25 cellular contexts compared by ENCODE assay signal in the genomic region with DNA sequence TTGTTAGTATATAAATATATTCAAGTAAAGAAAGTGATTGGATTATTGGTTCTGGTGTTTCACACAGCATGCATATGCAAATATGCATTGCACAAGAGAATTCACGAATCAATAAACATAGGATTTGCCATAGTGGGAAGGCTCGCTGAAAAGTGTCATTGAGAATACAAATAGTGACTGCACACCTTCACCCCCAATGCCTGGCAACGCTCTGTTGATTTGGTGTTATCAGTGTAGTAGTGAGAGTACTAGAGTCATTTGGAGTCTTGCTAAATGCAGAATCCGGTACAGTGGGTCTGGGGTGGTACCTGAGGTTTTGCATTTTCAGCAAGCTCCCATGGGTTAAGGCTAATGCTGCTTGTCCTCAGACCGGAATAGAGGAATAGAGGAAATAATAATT. TPM values are rescaled to one million over a fixed set of nuclear protein-coding genes. Genes with fewer than 3 reads are reported as not detected.
DNase-seq lines count a peak whose midpoint lies in the region; ATAC-seq, FAIRE-seq and TF ChIP-seq lines count a peak whose summit lies in the region.
"Had no signal": no experiment of that assay in that cellular context is flagged by ENCODE, and none has a peak within 500 bp of the region (broad histone marks: within the 10 kb centered on the region; RNA-seq: fewer than 3 reads in every experiment).

No MANE protein-coding gene starts in this region.

- no peak overlapping the region for H2AK5ac ChIP-seq in mesenchymal stem cell (ENCODE audit: low read length, severe bottlenecking)

- no peak overlapping the region for H2AFZ ChIP-seq in GM12878 (ENCODE audit: control insufficient read depth, low read depth, low read length)
- no peak overlapping the region for H2AFZ ChIP-seq in mesenchymal stem cell (ENCODE audit: low read depth, low read length)
- H2AFZ ChIP-seq: PC-9 had no signal

- POLR2A ChIA-PET in GM12878 (lab: Charles Lee): no interaction called here

- H3K9ac ChIP-seq in GM12878 (ENCODE audit: control insufficient read depth, insufficient read depth, low read length): no peak overlapping the region
- H3K9ac ChIP-seq in mesenchymal stem cell (ENCODE audit: low read length): no peak overlapping the region

- H4K8ac ChIP-seq in mesenchymal stem cell (ENCODE audit: low read length): no peak overlapping the region

- H2BK120ac ChIP-seq in mesenchymal stem cell (ENCODE audit: low read depth, low read length): no peak overlapping the region

- BruUV-seq in GM12878 (replicated peaks; lab: Mats Ljungman, UMichigan): no TSS peak

- no peak for FAIRE-seq in GM12878 (lab: Jason Lieb, UNC)
- FAIRE-seq: GM12891, GM19239, H54, K562 had no signal

- intact Hi-C loops in left cardiac atrium (cut with DNase I): no loop called here
- intact Hi-C loops in GM12878 (cut with micrococcal nuclease; ENCODE audit: unreplicated experiment): no loop called here

- H3K4me1 ChIP-seq in cardiac muscle cell (ENCODE audit: low read depth): peaks cover 26% of the 10 kb centered on the region
- no peaks in the 10 kb centered on the region for H3K4me1 ChIP-seq in GM12878 (ENCODE audit: control insufficient read depth, insufficient read depth, low read length)
- peaks cover 4% of the 10 kb centered on the region for H3K4me1 ChIP-seq in mesenchymal stem cell (ENCODE audit: control insufficient read depth, insufficient read depth, low read depth, low read length)

- CTCF ChIA-PET in GM12878 (lab: Yijun Ruan, JAX): no interaction called here

- ATAC-seq in left cardiac atrium: no peak
- peak; percentile 28; the same call in 1 of the 3 replicates for ATAC-seq in GM12878
- no peak for ATAC-seq in GM21447 (IDR thresholded peaks at IDR 0.05; ENCODE audit: unreplicated experiment)
- ATAC-seq: CD8-positive, alpha-beta T cell; K562 had no signal

- no peak overlapping the region for H3K4ac ChIP-seq in mesenchymal stem cell (ENCODE audit: low read depth in 1 of 2, low read length in 2 of 2)

- H3K27ac ChIP-seq in cardiac muscle cell (peak overlapping the region; percentile 13), GM12878 (ENCODE audit: control insufficient read depth, insufficient read depth) (no peak overlapping the region), mesenchymal stem cell (ENCODE audit: low read length, poor library complexity, severe bottlenecking) (no peak overlapping the region)
- H3K27ac ChIP-seq: PC-9 had no signal

- no peak overlapping the region for H2BK5ac ChIP-seq in mesenchymal stem cell (ENCODE audit: low read depth, low read length, poor library complexity, severe bottlenecking)

- in situ Hi-C loops in GM12878 (cut with MboI): no loop called here
- in situ Hi-C loops in GM13976 (cut with MboI; ENCODE audit: low sequenced_read_pairs, unreplicated experiment): no loop called here

- H3K23ac ChIP-seq in mesenchymal stem cell (ENCODE audit: low read length in 2 of 2): no peak overlapping the region

- H3K4me3 ChIP-seq in cardiac muscle cell (no peak overlapping the region), GM12878 (no peak overlapping the region), mesenchymal stem cell (ENCODE audit: insufficient read depth in 1 of 2, low read depth in 1 of 2, low read length in 2 of 2) (no peak overlapping the region)
- H3K4me3 ChIP-seq: K562, PC-9 had no signal

- H3K36me3 ChIP-seq in cardiac muscle cell (peaks cover 5% of the 10 kb centered on the region), GM12878 (ENCODE audit: control insufficient read depth in 2 of 2, insufficient read depth in 2 of 2, low read length in 1 of 2) (no peaks in the 10 kb centered on the region), mesenchymal stem cell (ENCODE audit: control insufficient read depth in 1 of 2, insufficient read depth in 2 of 2, low read depth in 1 of 2, low read length in 2 of 2) (peaks cover 26 to 75% of the 10 kb centered on the region in 2 experiments)

- TF ChIP-seq POLR2A in GM12878 (IDR thresholded peaks at IDR 0.05; ENCODE audit: low read depth, low read length): no peak

- no peaks in the 10 kb centered on the region for H3K79me2 ChIP-seq in GM12878 (ENCODE audit: control insufficient read depth, insufficient read depth, low read length)

- RAD21 ChIA-PET in GM12878 (lab: Charles Lee; ENCODE audit: unreplicated experiment): interaction anchor here (1.4 kb wide), 1 partner anchor 48 kb away, joined by 3 read pairs; no protein-coding TSS in a partner anchor

- WGBS in GM12878 (ENCODE audit: insufficient coverage, insufficient replicate concordance, low lambda C conversion rate, missing lambda C conversion rate): 41% methylated on average over 5 of the region's 5 CpGs
- 100% methylated on average over 4 of the region's 5 CpGs for WGBS in mesenchymal stem cell

- no peaks in the 10 kb centered on the region for H4K20me1 ChIP-seq in GM12878 (ENCODE audit: control insufficient read depth, insufficient read depth)

- H2BK12ac ChIP-seq in mesenchymal stem cell (ENCODE audit: low read length in 2 of 2): peak overlapping the region; percentile 37 to 59

- H3K14ac ChIP-seq in mesenchymal stem cell (ENCODE audit: low read length in 2 of 2): no peak overlapping the region

- no peaks in the 10 kb centered on the region for H3K27me3 ChIP-seq in cardiac muscle cell
- H3K27me3 ChIP-seq in GM12878 (replicated peaks in 1 of 2; ENCODE audit: control insufficient read depth in 2 of 2, insufficient read depth in 2 of 2, low read length in 1 of 2): no peaks in the 10 kb centered on the region
- no peaks in the 10 kb centered on the region for H3K27me3 ChIP-seq in mesenchymal stem cell (ENCODE audit: control insufficient read depth in 1 of 2, insufficient read depth in 1 of 2, low read length in 2 of 2)

- H3K4me2 ChIP-seq in GM12878 (ENCODE audit: control insufficient read depth, insufficient read depth): no peak overlapping the region
- H3K4me2 ChIP-seq in mesenchymal stem cell (ENCODE audit: low read length, poor library complexity, severe bottlenecking): no peak overlapping the region

- no peak overlapping the region for H3K18ac ChIP-seq in mesenchymal stem cell (ENCODE audit: low read depth in 1 of 2, low read length in 2 of 2)

- DNase-seq in cardiac muscle cell (ENCODE audit: low read depth in 1 of 2, low spot score in 1 of 2) (no peak), left cardiac atrium (no peak), NCI-H146 treated with DMSO at 0.1 percent for 48 hours (lab: John Stamatoyannopoulos, UW; ENCODE audit: unreplicated experiment) (peak; percentile 34), GM12878 (ENCODE audit: low read depth, low spot score) (no peak), mesenchymal stem cell (no peak), NCI-H82 (lab: John Stamatoyannopoulos, UW) (no peak), GM13976 (ENCODE audit: low spot score) (no peak)
- DNase-seq: C1 segment of cervical spinal cord; CD8-positive, alpha-beta T cell; DMS 273 treated with DMSO at 0.1 percent for 48 hours; DMS79; EL; GDM1; Kasumi-1; NCI-H1092 treated with DMSO at 0.1 percent for 48 hours; NCI-H1436; NCI-H1930; NCI-H510A; PC-9; SHP77 had no signal

- H4K91ac ChIP-seq in mesenchymal stem cell (ENCODE audit: low read length): no peak overlapping the region

- no peak for TF ChIP-seq RAD21 in GM12878 (IDR thresholded peaks at IDR 0.05; ENCODE audit: insufficient read depth, low read depth, low read length)

- H3K9me3 ChIP-seq in cardiac muscle cell (ENCODE audit: low read depth) (no peaks in the 10 kb centered on the region), GM12878 (replicated peaks; ENCODE audit: control insufficient read depth, insufficient read depth, low read length) (no peaks in the 10 kb centered on the region), mesenchymal stem cell (ENCODE audit: control insufficient read depth, low read length) (no peaks in the 10 kb centered on the region)

- SMC1A ChIA-PET in GM12878 (lab: Charles Lee; ENCODE audit: uncharacterized antibody, unreplicated experiment): interaction anchor here (1.1 kb wide), 1 partner anchor 9 kb away, joined by 5 read pairs; no protein-coding TSS in a partner anchor

- TF ChIP-seq CTCF in cardiac muscle cell (IDR thresholded peaks at IDR 0.05; ENCODE audit: low read depth, low read length): no peak
- TF ChIP-seq CTCF in GM12878 (IDR thresholded peaks at IDR 0.05 in 2 of 3, conservative IDR thresholded peaks at IDR 0.05 in 1 of 3; ENCODE audit: control insufficient read depth in 2 of 3, extremely low read depth in 1 of 3, insufficient read depth in 1 of 3, low read depth in 3 of 3, low read length in 3 of 3): no peak
- TF ChIP-seq CTCF in GM13976 (IDR thresholded peaks at IDR 0.05; ENCODE audit: borderline replicate concordance, control extremely low read depth, extremely low read depth, insufficient read depth, missing control alignments): no peak

- no peak overlapping the region for H2BK15ac ChIP-seq in mesenchymal stem cell (ENCODE audit: low read depth, poor library complexity, severe bottlenecking)

- TF ChIP-seq EP300 in GM12878 (IDR thresholded peaks at IDR 0.05; ENCODE audit: borderline replicate concordance in 1 of 2, control insufficient read depth in 1 of 2, low read depth in 2 of 2, low read length in 2 of 2): no peak

- H3K79me1 ChIP-seq in mesenchymal stem cell (replicated peaks; ENCODE audit: low read length, poor library complexity, severe bottlenecking): peaks cover 23% of the 10 kb centered on the region

TF ChIP-seq in GM12878, 131 proteins besides CTCF, POLR2A, EP300 and RAD21:
- TF ChIP-seq RUNX3 (IDR thresholded peaks at IDR 0.05; ENCODE audit: low read length): no peak

RNA-seq across cellular contexts. Expression of a gene that starts 49.7 kb away (rescaled TPM):
- 40.6 and 41.4 TPM in 2 replicates for total RNA-seq in cardiac muscle cell
- polyA plus RNA-seq in cardiac muscle cell: 142 and 145 TPM in 2 replicates
- total RNA-seq in left cardiac atrium: 10 to 100 TPM; 49.0 to 63.1 TPM
- total RNA-seq in GM12878 (2013; cell fraction: nucleolus; rRNA removed): 26.0 and 27.1 TPM in 2 replicates
- 48.3 and 52.5 TPM in 2 replicates for total RNA-seq in GM12878 (2014; rRNA removed)
- 74.9 and 79.2 TPM in 2 replicates for total RNA-seq in GM12878 (2014; rRNA removed; fragmentation: Illumina TruSeq; extraction: Trizol)
- total RNA-seq in GM12878 (2021): 61.5 and 65.1 TPM in 2 replicates
- 36.0 TPM for polyA plus RNA-seq in GM12878 (2011; ENCODE audit: low read depth)
- 98.6 and 140 TPM in 2 replicates for polyA plus RNA-seq in GM12878 (2011; rRNA removed)
- polyA plus RNA-seq in GM12878 (2011; cell fraction: cytosol; rRNA removed): 40.0 and 47.2 TPM in 2 replicates
- polyA plus RNA-seq in GM12878 (2011; cell fraction: nucleus; rRNA removed): 23.9 and 30.0 TPM in 2 replicates
- 51.1 and 57.3 TPM in 2 replicates for polyA plus RNA-seq in GM12878 (2012)
- polyA plus RNA-seq in GM12878 (2014; fragmentation: Illumina TruSeq; extraction: Trizol): 69.4 and 74.2 TPM in 2 replicates
- 100 to 1,000 TPM; 309 to 366 TPM for polyA plus RNA-seq in GM12878 (2014; fragmentation: Nextera tagmentation; extraction: Ambion mirVana)
- 71.8 and 79.6 TPM in 2 replicates for polyA plus RNA-seq in GM12878 (2014; rRNA removed)
- polyA plus RNA-seq in GM12878 (2016; fragmentation: Nextera tagmentation; extraction: Ambion mirVana): 100 to 1,000 TPM; 176 to 178 TPM
- 27.2 and 28.9 TPM in 2 replicates for polyA minus RNA-seq in GM12878 (2011; rRNA and poly(A)+ RNA removed)
- 12.7 and 14.3 TPM in 2 replicates for polyA minus RNA-seq in GM12878 (2011; cell fraction: cytosol; rRNA and poly(A)+ RNA removed)
- 23.5 and 42.3 TPM in 2 replicates for polyA minus RNA-seq in GM12878 (2011; cell fraction: nucleus; rRNA and poly(A)+ RNA removed)
- 64.7 TPM for polyA plus RNA-seq in mesenchymal stem cell (2013, experiment 1 of 2)
- polyA plus RNA-seq in mesenchymal stem cell (2013, experiment 2 of 2): 67.5 TPM
